Comparison of ENCODE assay signal across 22 cellular contexts in genomic region chr6:138258197-138258596, GRCh38. TPM values are rescaled to one million over a fixed set of nuclear protein-coding genes. Genes with fewer than 3 reads are reported as not detected.
"Had no signal": no experiment of that assay in that cellular context is flagged by ENCODE, and none has a peak within 500 bp of the region (broad histone marks: within the 10 kb centered on the region; RNA-seq: fewer than 3 reads in every experiment).

No MANE protein-coding gene starts in this region.

- DNase-seq: KBM-7, NCI-H1092, NCI-H1105 treated with DMSO at 0.1 percent for 48 hours, NCI-H1417 treated with DMSO at 0.1 percent for 48 hours, NCI-H187, NCI-H2029, NCI-H2081 treated with DMSO at 0.1 percent for 48 hours, NCI-H2171, NCI-H226, NCI-H446, NCI-H510A, NCI-H524 treated with DMSO at 0.1 percent for 48 hours, NCI-H774, Right ventricle myocardium superior, RPMI8226, SIG-M5 had no signal

- H3K9me3 ChIP-seq: SJSA1 had no signal

- H3K27me3 ChIP-seq: SJSA1 had no signal

- H3K36me3 ChIP-seq: SJSA1 had no signal

- H3K4me3 ChIP-seq: SJSA1, SK-N-MC had no signal

- H3K4me1 ChIP-seq: SJSA1 had no signal

- H3K27ac ChIP-seq: SJSA1, SK-N-MC had no signal

RNA-seq across cellular contexts. Expression of gene PBOV1, which starts 39.9 kb away (rescaled TPM):
- total RNA-seq: HT1080, LHCN-M2, MCF 10A, Right ventricle myocardium superior, SJSA1 had no signal
- polyA plus RNA-seq: IgD-negative memory B cell had no signal
